Comparison of ENCODE assay signal across 9 cellular contexts in genomic region chrX:125952973-125953372, GRCh38.
"Had no signal": no experiment of that assay in that cellular context is flagged by ENCODE, and none has a peak within 500 bp of the region (broad histone marks: within the 10 kb centered on the region; RNA-seq: fewer than 3 reads in every experiment).

No MANE protein-coding gene starts in this region.

- H3K27ac ChIP-seq: KMS-11 had no signal

- H3K4me1 Mint-ChIP-seq: GM23338 had no signal

- FAIRE-seq: H1, H54, HTR-8/SVneo had no signal

- H3K4me3 Mint-ChIP-seq: GM23338, H9 had no signal

- H2AFZ ChIP-seq: GM23338 had no signal

- H3K27ac Mint-ChIP-seq: GM23338, H9 had no signal

- ATAC-seq: GM23338 had no signal

- H3K4me2 ChIP-seq: GM23338, KMS-11 had no signal

- H3K9ac ChIP-seq: KMS-11 had no signal

- DNase-seq: H9, HCEC 1CT, Karpas-422, KBM-7 had no signal

- H3K4me3 ChIP-seq: GM23338 had no signal

- H3K9me3 Mint-ChIP-seq: GM23338 had no signal
